In genomic region chr1:205370780-205371179, GRCh38 we compare ENCODE assay signal across 30 cellular contexts. TPM values are rescaled to one million over a fixed set of nuclear protein-coding genes. Genes with fewer than 3 reads are reported as not detected.
DNase-seq lines count a peak whose midpoint lies in the region; ATAC-seq, FAIRE-seq and TF ChIP-seq lines count a peak whose summit lies in the region.
"Had no signal": no experiment of that assay in that cellular context is flagged by ENCODE, and none has a peak within 500 bp of the region (broad histone marks: within the 10 kb centered on the region; RNA-seq: fewer than 3 reads in every experiment).

No MANE protein-coding gene starts in this region.

- H3K9me3 ChIP-seq in body of pancreas (no peaks in the 10 kb centered on the region), small intestine (ENCODE audit: control insufficient read depth, low read depth) (no peaks in the 10 kb centered on the region)
- H3K9me3 ChIP-seq: BLaER1, Caco-2, esophagus muscularis mucosa, heart left ventricle, psoas muscle, sigmoid colon, tibial nerve had no signal

- H3K4me1 ChIP-seq in body of pancreas, result peaks cover 85% of the 10 kb centered on the region
- no peaks in the 10 kb centered on the region for H3K4me1 ChIP-seq in small intestine (ENCODE audit: control insufficient read depth in 2 of 2, insufficient read depth in 1 of 2, low read depth in 1 of 2, low read length in 1 of 2)
- H3K4me1 ChIP-seq: Caco-2, psoas muscle had no signal

- DNase-seq in NCI-H1105 (lab: John Stamatoyannopoulos, UW), result peak; percentile 14
- DNase-seq in NCI-H2081 (lab: John Stamatoyannopoulos, UW), result peak; percentile 86 to 92
- DNase-seq in body of pancreas, result peak; percentile 50 to 80 (median 66)
- peak; percentile 58 for DNase-seq in small intestine
- DNase-seq in stimulated activated CD4-positive, alpha-beta T cell treated with anti-CD3 and anti-CD28 coated beads, Interleukin-4, amount 100 ng/mL, for 24 hours, result no peak
- DNase-seq: activated naive CD4-positive, alpha-beta T cell treated with Interleukin-2 at 50 U/mL for 16 hours; Caco-2; dermis blood vessel endothelial cell; DND-41; foreskin fibroblast; GF-D8; heart left ventricle; Kasumi-1; naive thymus-derived CD4-positive, alpha-beta T cell; NCI-H510A; PC-3; psoas muscle; sigmoid colon; stimulated activated CD4-positive, alpha-beta T cell treated with anti-CD3 and anti-CD28 coated beads, Interleukin-4, amount 100 ng/mL, for 1 hour had no signal

- no peak for TF ChIP-seq CTCF in body of pancreas (IDR thresholded peaks at IDR 0.05)

- H3K27ac ChIP-seq in body of pancreas (no peak overlapping the region), small intestine (ENCODE audit: low read depth in 1 of 2, low read length in 1 of 2) (no peak overlapping the region)
- H3K27ac ChIP-seq: BLaER1, esophagus muscularis mucosa, heart left ventricle, psoas muscle, sigmoid colon, SK-N-MC, tibial nerve had no signal

- no peak for TF ChIP-seq POLR2A in body of pancreas (IDR thresholded peaks at IDR 0.05)

- intact Hi-C loops in body of pancreas (cut with DNase I), result no loop called here

- ATAC-seq in body of pancreas, result peak; percentile 70
- ATAC-seq in GM19455 (IDR thresholded peaks at IDR 0.05; ENCODE audit: unreplicated experiment), result no peak
- no peak for ATAC-seq in GM19328 (IDR thresholded peaks at IDR 0.05; ENCODE audit: unreplicated experiment)
- ATAC-seq: GM23338; heart left ventricle; naive thymus-derived CD4-positive, alpha-beta T cell; PC-3; psoas muscle had no signal

- H3K27me3 ChIP-seq in body of pancreas, result no peaks in the 10 kb centered on the region
- no peaks in the 10 kb centered on the region for H3K27me3 ChIP-seq in small intestine (ENCODE audit: control insufficient read depth in 2 of 2, insufficient read depth in 2 of 2, low read length in 2 of 2)
- H3K27me3 ChIP-seq: BLaER1 had no signal

- no peak overlapping the region for H3K4me3 ChIP-seq in body of pancreas
- no peak overlapping the region for H3K4me3 ChIP-seq in small intestine (ENCODE audit: low read depth in 1 of 2, low read length in 2 of 2)
- H3K4me3 ChIP-seq: BLaER1, esophagus muscularis mucosa, GM23338, heart left ventricle, psoas muscle, sigmoid colon, SK-N-MC, tibial nerve had no signal

- H3K36me3 ChIP-seq in body of pancreas (replicated peaks in 1 of 2; ENCODE audit: insufficient read depth in 1 of 2, low read depth in 2 of 2), result no peaks in the 10 kb centered on the region
- no peaks in the 10 kb centered on the region for H3K36me3 ChIP-seq in small intestine (ENCODE audit: control insufficient read depth in 2 of 2, insufficient read depth in 2 of 2, low read length in 2 of 2)
- H3K36me3 ChIP-seq: BLaER1, esophagus muscularis mucosa, heart left ventricle, sigmoid colon, tibial nerve had no signal

- no peak for FAIRE-seq in small intestine (lab: Jason Lieb, UNC)
- FAIRE-seq: keratinocyte, TTC549 had no signal

RNA-seq across cellular contexts. Expression of gene KLHDC8A, which starts 14.1 kb away (rescaled TPM):
- total RNA-seq in body of pancreas, result 1 to 10 TPM in 1 of 2 donors, under 1 TPM in 1; 0.78 to 8.6 TPM
- polyA plus RNA-seq in small intestine, result 1 to 10 TPM in 2 of 3 donors, under 1 TPM in 1; 0.22 to 1.7 (median 1.1) TPM
- total RNA-seq: Caco-2; dermis blood vessel endothelial cell; naive thymus-derived CD4-positive, alpha-beta T cell; PC-3; psoas muscle; T-helper 1 cell treated with Interleukin-12 subunit alpha and Interleukin-12 subunit beta and Interleukin-4 antibody, amounts not matched to agents 30 ng/mL and 1 ng/mL, for 36 hours had no signal
- polyA plus RNA-seq: keratinocyte; naive thymus-derived CD4-positive, alpha-beta T cell had no signal

RNA-seq across cellular contexts. Expression of gene NUAK2, which starts 49.2 kb away (rescaled TPM):
- 10 to 100 TPM; 11.2 to 20.8 TPM for total RNA-seq in body of pancreas
- 10 to 100 TPM in 1 of 3 donors, 1 to 10 TPM in 2; 8.5 to 16.2 (median 8.9) TPM for polyA plus RNA-seq in small intestine

RNA-seq across cellular contexts. Expression of gene LEMD1, which starts 51.1 kb away (rescaled TPM):
- not detected for total RNA-seq in body of pancreas
- polyA plus RNA-seq in small intestine, result 1 to 10 TPM in 2 of 3 donors, under 1 TPM in 1; 0.34 to 3.8 (median 1.1) TPM
- total RNA-seq: Caco-2, dermis blood vessel endothelial cell, esophagus muscularis mucosa, lower leg skin, PC-3, psoas muscle, sigmoid colon, tibial nerve had no signal
- polyA plus RNA-seq: heart left ventricle; naive thymus-derived CD4-positive, alpha-beta T cell; psoas muscle had no signal
